Comparison of ENCODE assay signal across 8 cellular contexts in the genomic region with DNA sequence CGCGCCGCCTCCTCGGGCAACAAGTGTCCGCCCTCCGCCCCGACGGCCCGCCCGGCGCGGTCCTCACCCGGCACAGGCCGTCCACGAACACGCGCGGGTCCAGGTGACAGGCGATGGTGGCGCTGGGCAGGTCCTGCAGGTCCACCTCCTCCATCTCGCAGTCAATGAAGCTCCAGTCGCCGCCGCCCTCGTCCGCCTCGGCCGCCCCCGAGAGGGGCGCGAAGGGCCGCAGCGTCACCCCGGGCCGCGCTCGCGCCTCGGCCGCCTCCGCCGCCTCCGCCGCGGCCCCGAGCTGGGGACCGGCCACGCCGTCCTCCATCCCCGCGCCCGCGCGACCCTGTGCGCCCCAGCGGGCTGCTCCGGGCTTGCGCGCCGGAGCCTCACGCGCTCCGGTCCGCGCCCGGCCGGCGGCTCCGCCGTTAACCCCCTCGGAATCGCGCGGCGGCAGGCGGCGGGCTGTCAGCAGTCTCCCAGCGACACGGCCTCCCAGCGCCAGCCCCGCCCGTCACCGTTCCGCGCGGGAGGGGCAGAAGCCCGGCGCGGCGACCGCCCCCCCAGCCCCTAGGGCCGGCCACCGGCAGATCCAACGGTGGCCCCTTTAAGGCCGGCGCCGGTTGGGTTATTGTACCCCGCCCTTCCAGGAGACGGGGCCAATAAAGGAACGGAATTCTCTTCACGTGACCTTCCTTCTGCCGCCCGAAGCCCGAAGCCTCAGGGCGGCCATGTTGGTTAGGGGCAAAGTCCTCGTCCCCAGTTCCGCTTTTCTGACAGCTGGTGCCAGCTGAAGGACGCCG. TPM values are rescaled to one million over a fixed set of nuclear protein-coding genes. Genes with fewer than 3 reads are reported as not detected.
A peak's percentile ranks its signal among the peaks of the same experiment; 100 is the strongest.
DNase-seq lines count a peak whose midpoint lies in the region; ATAC-seq, FAIRE-seq and TF ChIP-seq lines count a peak whose summit lies in the region.

Gene RCAN1 (minus strand): TSS at position 421 of the 794 bp plus-strand sequence. CDS start 102 bp downstream, at position 319.

- peak within 1 kb of the TSS; percentile 82 for H3K4me2 ChIP-seq in keratinocyte (ENCODE audit: control insufficient read depth, extremely low read depth, insufficient read depth, low read depth, low read length)

- H3K9ac ChIP-seq in keratinocyte (ENCODE audit: control insufficient read depth, extremely low read depth, insufficient read depth, low read length): peak within 1 kb of the TSS; percentile 59

- dilution Hi-C loops in keratinocyte (cut with MboI; ENCODE audit: extremely low pct_ligation_motif_present, low sequenced_read_pairs): no loop called here

- peak within 1 kb of the TSS; percentile 60 to 81 (median 80) for H3K4me3 ChIP-seq in keratinocyte (ENCODE audit: control insufficient read depth in 2 of 3, extremely low read depth in 1 of 3, insufficient read depth in 2 of 3, low read depth in 1 of 3, low read length in 3 of 3)

- H3K36me3 ChIP-seq in keratinocyte (ENCODE audit: control insufficient read depth in 2 of 2, extremely low read depth in 1 of 2, insufficient read depth in 2 of 2, low read length in 2 of 2): no peaks in the 10 kb centered on the region

- no peaks in the 10 kb centered on the region for H3K27me3 ChIP-seq in keratinocyte (ENCODE audit: control insufficient read depth, extremely low read depth, insufficient read depth, low read length)

- peak; percentile 90 to 91 for DNase-seq in AML-193 (lab: John Stamatoyannopoulos, UW)
- DNase-seq in NCI-H446 treated with DMSO at 0.1 percent for 48 hours (lab: John Stamatoyannopoulos, UW): peak; percentile 89
- peak; percentile 69 to 76 for DNase-seq in activated CD4-positive, alpha-beta T cell treated with anti-CD3 and anti-CD28 coated beads for 24 hours (ENCODE audit: low read depth in 2 of 2)
- peak; percentile 95 for DNase-seq in cerebellum (ENCODE audit: low spot score)
- DNase-seq in keratinocyte (ENCODE audit: low read depth, low spot score): peak; percentile 30
- DNase-seq in stimulated activated CD4-positive, alpha-beta T cell treated with anti-CD3 and anti-CD28 coated beads, Interleukin-12 subunit alpha, Interleukin-12 subunit beta, amount 100 ng/mL, for 48 hours (ENCODE audit: low read depth in 2 of 3, low spot score in 1 of 3): peak; percentile 74 to 77 (median 75)

- H3K4me1 ChIP-seq in keratinocyte (ENCODE audit: control insufficient read depth, extremely low read depth, insufficient read depth, low read length): no peaks in the 10 kb centered on the region

- no peak for TF ChIP-seq CTCF in keratinocyte (optimal IDR thresholded peaks at IDR 0.05 in 1 of 3, IDR thresholded peaks at IDR 0.05 in 1 of 3, conservative IDR thresholded peaks at IDR 0.05 in 1 of 3; ENCODE audit: extremely low read depth in 1 of 3, insufficient read depth in 2 of 3, low read length in 3 of 3)

- peak within 1 kb of the TSS; percentile 32 for H3K27ac ChIP-seq in keratinocyte (ENCODE audit: control insufficient read depth, insufficient read depth, low read length)

- peak; percentile 93 for ATAC-seq in HG03378 (IDR thresholded peaks at IDR 0.05; ENCODE audit: unreplicated experiment)

- peak; percentile 49 for FAIRE-seq in keratinocyte (lab: Jason Lieb, UNC)

- H3K79me2 ChIP-seq in keratinocyte (ENCODE audit: control insufficient read depth, insufficient read depth, low read length): peaks cover 3% of the 10 kb centered on the region

- TF ChIP-seq POLR2A in GM19099 (IDR thresholded peaks at IDR 0.05; ENCODE audit: extremely low read depth, insufficient read length, low read depth): peak; percentile 11

- H3K9me1 ChIP-seq in keratinocyte (ENCODE audit: control insufficient read depth, extremely low read depth, insufficient read depth, low read length): no peaks in the 10 kb centered on the region

- no peaks in the 10 kb centered on the region for H4K20me1 ChIP-seq in keratinocyte (ENCODE audit: control insufficient read depth, extremely low read depth, insufficient read depth, low read length)

- H3K9me3 ChIP-seq in keratinocyte (ENCODE audit: control insufficient read depth, low read depth, low read length): no peaks in the 10 kb centered on the region

- H2AFZ ChIP-seq in keratinocyte (ENCODE audit: control insufficient read depth, low read length): peak within 1 kb of the TSS; percentile 91

RNA-seq across cellular contexts. Expression of gene RCAN1, which starts in this region (rescaled TPM):
- total RNA-seq in cerebellum: 30.2 TPM
- 14.6 to 22.4 TPM (median 21.3 TPM) in 3 replicates for polyA plus RNA-seq in keratinocyte
- 16.3 TPM for polyA plus RNA-seq in keratinocyte (2011; ENCODE audit: low read depth)
- polyA plus RNA-seq in keratinocyte (2011; cell fraction: cytosol; rRNA removed): 14.4 and 18.3 TPM in 2 replicates
- 19.4 and 21.4 TPM in 2 replicates for polyA plus RNA-seq in keratinocyte (2011; cell fraction: nucleus; rRNA removed)
- 17.4 and 28.5 TPM in 2 replicates for polyA plus RNA-seq in keratinocyte (2012; ENCODE audit: low replicate concordance)
- polyA minus RNA-seq in keratinocyte: 8.9 to 23.0 TPM (median 16.1 TPM) in 3 replicates
- polyA minus RNA-seq in keratinocyte (2011; cell fraction: cytosol; rRNA and poly(A)+ RNA removed): 10.0 TPM
- 13.8 and 21.0 TPM in 2 replicates for polyA minus RNA-seq in keratinocyte (2011; cell fraction: nucleus; rRNA and poly(A)+ RNA removed)

Comparison
In these comparisons a context has a peak if more than half of its experiments do, and no peak if none do; other contexts are left out.
1. Peak in every context shown above with its lines: DNase-seq, ATAC-seq, H3K4me3 ChIP-seq and H3K27ac ChIP-seq.
2. DNase-seq: peak in every context shown above with its lines; median percentile 95 in cerebellum; 90 in AML-193; 89 in NCI-H446 treated with DMSO at 0.1 percent for 48 hours; 75 in stimulated activated CD4-positive, alpha-beta T cell treated with anti-CD3 and anti-CD28 coated beads, Interleukin-12 subunit alpha, Interleukin-12 subunit beta, amount 100 ng/mL, for 48 hours; 72 in activated CD4-positive, alpha-beta T cell treated with anti-CD3 and anti-CD28 coated beads for 24 hours; 30 in keratinocyte.